Comparison of ENCODE assay signal across 23 cellular contexts in the genomic region with DNA sequence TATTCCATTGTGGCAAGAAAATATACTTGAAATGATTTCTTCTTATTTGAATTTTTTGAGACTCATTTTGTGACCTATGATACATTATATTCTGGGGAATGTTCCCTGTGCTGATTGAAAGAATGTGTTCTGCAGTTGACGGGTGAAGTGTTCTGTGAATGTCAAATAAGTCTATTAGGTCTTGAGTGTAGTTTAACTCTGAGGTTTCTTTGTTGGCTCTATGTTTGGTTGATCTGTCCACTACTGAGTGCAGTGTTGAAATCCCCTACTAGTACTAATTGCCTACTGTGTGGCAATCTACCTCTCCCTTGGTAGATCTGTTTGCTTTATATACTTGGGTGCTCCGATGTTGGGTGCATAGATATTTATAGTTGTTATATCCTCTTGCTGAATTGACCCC.
"Had no signal": no experiment of that assay in that cellular context is flagged by ENCODE, and none has a peak within 500 bp of the region (broad histone marks: within the 10 kb centered on the region; RNA-seq: fewer than 3 reads in every experiment).

No MANE protein-coding gene starts in this region.

- H3K36me3 Mint-ChIP-seq: mesothelial cell of epicardium, naive B cell had no signal

- FAIRE-seq: keratinocyte had no signal

- H3K36me3 ChIP-seq: esophagus muscularis mucosa, gastrocnemius medialis, heart right ventricle, left lung, lower lobe of right lung had no signal

- ATAC-seq: effector memory CD8-positive, alpha-beta T cell; gastrocnemius medialis; heart right ventricle; left cardiac atrium; left lung; left ventricle myocardium superior; mucosa of descending colon had no signal

- H3K4me1 Mint-ChIP-seq: endodermal cell, mesothelial cell of epicardium, naive B cell had no signal

- H3K9me3 Mint-ChIP-seq: endodermal cell had no signal

- H3K9me3 ChIP-seq: left lung, lower lobe of right lung, mucosa of descending colon had no signal

- H3K27ac ChIP-seq: coronary artery, epithelial cell of prostate, esophagus muscularis mucosa, gastrocnemius medialis, heart right ventricle, left lung, lower lobe of right lung had no signal

- H3K4me1 ChIP-seq: esophagus muscularis mucosa, gastrocnemius medialis, heart right ventricle, left lung, lower lobe of right lung had no signal

- H3K27me3 ChIP-seq: esophagus muscularis mucosa, gastrocnemius medialis had no signal

- DNase-seq: effector CD8-positive, alpha-beta T cell; effector memory CD8-positive, alpha-beta T cell; endodermal cell; erythroblast; foreskin fibroblast; foreskin melanocyte; gastrocnemius medialis; glutamatergic neuron; head of caudate nucleus; heart right ventricle; hippocampal formation; left cardiac atrium; left lung; left ventricle myocardium superior; lower lobe of right lung; mesenchymal stem cell; mucosa of descending colon; naive B cell had no signal

- H3K4me3 ChIP-seq: coronary artery, esophagus muscularis mucosa, gastrocnemius medialis, heart right ventricle, left lung, lower lobe of right lung, mucosa of descending colon had no signal

- H3K4me3 Mint-ChIP-seq: effector memory CD8-positive, alpha-beta T cell; endodermal cell; mesothelial cell of epicardium; naive B cell had no signal

- H3K27ac Mint-ChIP-seq: effector memory CD8-positive, alpha-beta T cell; endodermal cell; mesothelial cell of epicardium; naive B cell had no signal
